13 cellular contexts compared by ENCODE assay signal in the genomic region with DNA sequence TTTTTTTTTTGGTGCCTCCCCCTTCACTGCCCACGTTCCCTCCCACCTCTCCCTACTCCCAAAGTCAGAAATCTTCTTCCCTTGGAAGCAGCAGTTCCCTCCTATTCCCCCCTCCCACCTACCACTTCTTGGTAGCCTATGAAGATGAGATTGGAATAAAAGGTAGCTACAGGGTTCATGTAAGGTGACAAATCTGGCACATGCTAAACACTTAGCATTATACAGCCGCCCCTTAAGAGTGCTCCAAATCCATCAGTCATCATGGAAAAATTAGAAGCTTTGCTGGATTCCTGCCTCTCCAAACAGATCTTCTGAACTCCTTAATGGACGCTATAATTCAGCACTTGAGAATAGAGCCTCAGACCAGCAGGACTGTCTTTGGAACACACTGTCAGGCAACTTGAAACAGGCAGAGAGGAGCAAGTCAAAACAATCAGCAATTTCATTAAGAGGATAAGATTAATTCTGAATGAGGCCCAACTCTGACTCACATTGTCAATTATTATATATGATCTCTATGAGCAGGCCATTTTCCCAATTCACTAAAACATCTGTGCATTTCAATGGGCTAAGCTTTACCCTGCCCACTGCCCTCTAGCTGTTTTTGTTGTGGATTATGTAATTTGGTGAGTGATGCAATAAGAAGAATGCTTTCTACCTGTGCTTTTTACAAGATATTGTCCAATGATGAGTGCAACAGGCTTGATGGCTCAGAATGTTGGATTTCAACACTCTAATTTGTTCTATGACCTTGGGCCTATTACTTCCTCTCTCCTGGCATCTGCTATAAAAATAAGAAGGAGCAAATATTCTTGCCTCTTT. TPM values are rescaled to one million over a fixed set of nuclear protein-coding genes. Genes with fewer than 3 reads are reported as not detected.
DNase-seq lines count a peak whose midpoint lies in the region; ATAC-seq and TF ChIP-seq lines count a peak whose summit lies in the region.
"Had no signal": no experiment of that assay in that cellular context is flagged by ENCODE, and none has a peak within 500 bp of the region (broad histone marks: within the 10 kb centered on the region; RNA-seq: fewer than 3 reads in every experiment).

No MANE protein-coding gene starts in this region.

- no peak overlapping the region for H3K9ac ChIP-seq in fibroblast of lung (ENCODE audit: insufficient read depth, low read length)
- H3K9ac ChIP-seq: parathyroid adenoma had no signal

- intact Hi-C loops in sciatic nerve (cut with DNase I): no loop called here

- no peak overlapping the region for H3K4me3 ChIP-seq in fibroblast of lung (replicated peaks in 1 of 4; ENCODE audit: control extremely low read depth in 1 of 4, insufficient read depth in 1 of 4, low read depth in 3 of 4, low read length in 4 of 4)
- H3K4me3 ChIP-seq: SJSA1 had no signal

- H3K79me2 ChIP-seq in fibroblast of lung (ENCODE audit: control insufficient read depth, insufficient read depth, low read length): no peaks in the 10 kb centered on the region
- H3K79me2 ChIP-seq: parathyroid adenoma had no signal

- H3K4me1 ChIP-seq in fibroblast of lung (ENCODE audit: control insufficient read depth, extremely low read depth, insufficient read depth, low read length): no peaks in the 10 kb centered on the region
- H3K4me1 ChIP-seq: parathyroid adenoma had no signal

- H3K4me2 ChIP-seq in fibroblast of lung (ENCODE audit: extremely low read depth, insufficient read depth, low read length): peak overlapping the region; percentile 68

- no peaks in the 10 kb centered on the region for H4K20me1 ChIP-seq in fibroblast of lung (ENCODE audit: control insufficient read depth, extremely low read depth, insufficient read depth, low read length)

- peak; percentile 61 for DNase-seq in HT-29 (ENCODE audit: low spot score)
- peak; percentile 17 for DNase-seq in OCI-M1 (lab: John Stamatoyannopoulos, UW)
- DNase-seq in fibroblast of lung (ENCODE audit: low read depth in 2 of 2): peak; percentile 28 to 75
- DNase-seq in sciatic nerve (ENCODE audit: low spot score): no peak
- DNase-seq in activated CD4-positive, alpha-beta T cell treated with anti-CD3 and anti-CD28 coated beads for 4 hours: no peak
- DNase-seq: aorta, NCI-H345 had no signal

- ATAC-seq in sciatic nerve (peak; percentile 65), HG03045 (IDR thresholded peaks at IDR 0.05; ENCODE audit: unreplicated experiment) (no peak), GM19351 (IDR thresholded peaks at IDR 0.05; ENCODE audit: unreplicated experiment) (no peak)
- ATAC-seq: activated CD4-positive, CD25-positive, alpha-beta regulatory T cell treated with anti-CD3 and anti-CD28 coated beads, Interleukin-2, amount 50 U/mL, for 24 hours had no signal

- H3K27me3 ChIP-seq in fibroblast of lung (ENCODE audit: control insufficient read depth, insufficient read depth, low read length): no peaks in the 10 kb centered on the region
- H3K27me3 ChIP-seq: SJSA1 had no signal

- no peaks in the 10 kb centered on the region for H3K36me3 ChIP-seq in fibroblast of lung (ENCODE audit: control insufficient read depth, insufficient read depth, low read length)
- H3K36me3 ChIP-seq: SJSA1 had no signal

- H3K9me3 ChIP-seq in fibroblast of lung (ENCODE audit: control insufficient read depth, insufficient read depth, low read depth, low read length): no peaks in the 10 kb centered on the region
- H3K9me3 ChIP-seq: Caco-2, SJSA1 had no signal

- no peak overlapping the region for H2AFZ ChIP-seq in fibroblast of lung (ENCODE audit: low read length)
- H2AFZ ChIP-seq: parathyroid adenoma had no signal

- H3K27ac ChIP-seq in fibroblast of lung (ENCODE audit: insufficient read depth, low read length): no peak overlapping the region
- H3K27ac ChIP-seq: parathyroid adenoma, SJSA1 had no signal

- TF ChIP-seq CTCF in fibroblast of lung (conservative IDR thresholded peaks at IDR 0.05 in 1 of 2, IDR thresholded peaks at IDR 0.05 in 1 of 2; ENCODE audit: low read depth in 1 of 2, low read length in 2 of 2): no peak

RNA-seq across cellular contexts. Expression of gene SPRED1, which starts 34.6 kb away (rescaled TPM):
- total RNA-seq in HT-29 (2014; rRNA removed; shearing (Covaris generic)): 36.0 and 37.1 TPM in 2 replicates
- total RNA-seq in fibroblast of lung (31.6 and 39.0 TPM in 2 replicates), sciatic nerve (56.4 TPM)
- 17.2 and 19.7 TPM in 2 replicates for polyA plus RNA-seq in fibroblast of lung
- polyA plus RNA-seq in fibroblast of lung (2012): 16.0 and 17.7 TPM in 2 replicates
- polyA minus RNA-seq in fibroblast of lung (ENCODE audit: low replicate concordance): 5.4 and 8.6 TPM in 2 replicates

Comparison
In these comparisons a context has a peak if more than half of its experiments do, and no peak if none do; other contexts are left out.
1. DNase-seq: peak in HT-29 (single experiment), OCI-M1 (single experiment) and fibroblast of lung (2 of 2); none in sciatic nerve (single experiment) and activated CD4-positive, alpha-beta T cell treated with anti-CD3 and anti-CD28 coated beads for 4 hours (0 of 2).